In genomic region chr3:111729087-111729846, GRCh38 we compare ENCODE assay signal across 11 cellular contexts. TPM values are rescaled to one million over a fixed set of nuclear protein-coding genes. Genes with fewer than 3 reads are reported as not detected.
DNase-seq lines count a peak whose midpoint lies in the region; ATAC-seq and TF ChIP-seq lines count a peak whose summit lies in the region.
"Had no signal": no experiment of that assay in that cellular context is flagged by ENCODE, and none has a peak within 500 bp of the region (broad histone marks: within the 10 kb centered on the region; RNA-seq: fewer than 3 reads in every experiment).

No MANE protein-coding gene starts in this region.

- peak overlapping the region; percentile 62 for H3K27ac Mint-ChIP-seq in MCF 10A (ENCODE audit: low read depth, unreplicated experiment)

- peaks cover 0 to 3% of the 10 kb centered on the region in 2 donors for H3K4me1 ChIP-seq in breast epithelium

- TF ChIP-seq POLR2A in breast epithelium (IDR thresholded peaks at IDR 0.05) = no peak

- DNase-seq in MCF 10A (ENCODE audit: unreplicated experiment) (peak; percentile 79), breast epithelium (ENCODE audit: low spot score in 2 of 2) (no peak), epithelial cell of prostate (ENCODE audit: low read depth, low spot score) (no peak), medulla oblongata (ENCODE audit: extremely low spot score) (peak; percentile 28), GM19238 (ENCODE audit: insufficient read length, low spot score) (no peak)
- DNase-seq: central memory CD4-positive, alpha-beta T cell; NCI-H1436 treated with DMSO at 0.1 percent for 48 hours had no signal

- intact Hi-C loops in MCF 10A (cut with micrococcal nuclease) = no loop called here
- intact Hi-C loops in breast epithelium (cut with DNase I; ENCODE audit: low total_unique reads) = no loop called here

- ATAC-seq in GM18907 (IDR thresholded peaks at IDR 0.05; ENCODE audit: unreplicated experiment) (no peak), HG03354 (IDR thresholded peaks at IDR 0.05; ENCODE audit: poor library complexity, severe bottlenecking, unreplicated experiment) (no peak), GM19455 (IDR thresholded peaks at IDR 0.05; ENCODE audit: unreplicated experiment) (no peak)

- no peaks in the 10 kb centered on the region for H3K9me3 Mint-ChIP-seq in MCF 10A (ENCODE audit: unreplicated experiment)

- H3K36me3 Mint-ChIP-seq in MCF 10A (ENCODE audit: insufficient read depth, unreplicated experiment) = no peaks in the 10 kb centered on the region

- H3K27ac ChIP-seq in breast epithelium (no peak overlapping the region), epithelial cell of prostate (peak overlapping the region; percentile 94)
- H3K27ac ChIP-seq: prostate gland had no signal

- no peaks in the 10 kb centered on the region for H3K9me3 ChIP-seq in breast epithelium
- H3K9me3 ChIP-seq: prostate gland had no signal

- peak overlapping the region; percentile 25 for H3K4me3 Mint-ChIP-seq in MCF 10A (ENCODE audit: unreplicated experiment)

- CTCF ChIA-PET in MCF 10A (lab: Yijun Ruan, JAX) = interaction anchor here (0.6 to 5.4 kb wide), 10 partner anchors 12 to 344 kb away, joined by 3 to 72 read pairs (median 3); no protein-coding TSS in a partner anchor

- H3K27me3 Mint-ChIP-seq in MCF 10A (ENCODE audit: insufficient read depth, unreplicated experiment) = no peaks in the 10 kb centered on the region

- BruUV-seq in MCF 10A (replicated peaks; lab: Mats Ljungman, UMichigan) = no TSS peak

- H3K4me3 ChIP-seq in breast epithelium = no peak overlapping the region
- H3K4me3 ChIP-seq: prostate gland had no signal

- POLR2A ChIA-PET in MCF 10A (lab: Yijun Ruan, JAX) = interaction anchor here (0.6 to 3.3 kb wide), 15 partner anchors 9 to 233 kb away, joined by 3 to 46 read pairs (median 4); partner anchors contain the start of gene PHLDB2

- H3K27me3 ChIP-seq in breast epithelium = no peaks in the 10 kb centered on the region

- H3K4me1 Mint-ChIP-seq in MCF 10A (ENCODE audit: insufficient read depth, unreplicated experiment) = peaks cover 30% of the 10 kb centered on the region

- TF ChIP-seq CTCF in MCF 10A (IDR thresholded peaks at IDR 0.05; ENCODE audit: unreplicated experiment) (no peak), breast epithelium (IDR thresholded peaks at IDR 0.05) (no peak)

- H3K36me3 ChIP-seq in breast epithelium = no peaks in the 10 kb centered on the region
- H3K36me3 ChIP-seq: prostate gland had no signal

RNA-seq across cellular contexts. Expression of gene PLCXD2, which starts 54.8 kb away (rescaled TPM):
- total RNA-seq in MCF 10A (2022) = 2.8 TPM in 2 replicates
- 1 to 10 TPM in 1 of 3 donors, under 1 TPM in 2; 0.16 to 1.3 (median 0.33) TPM for total RNA-seq in breast epithelium

Comparison
In these comparisons a context has a peak if more than half of its experiments do, and no peak if none do; other contexts are left out.
1. DNase-seq: peak in MCF 10A (single experiment) and medulla oblongata (single experiment); none in breast epithelium (0 of 2), epithelial cell of prostate (single experiment) and GM19238 (single experiment).